In the genomic region with DNA sequence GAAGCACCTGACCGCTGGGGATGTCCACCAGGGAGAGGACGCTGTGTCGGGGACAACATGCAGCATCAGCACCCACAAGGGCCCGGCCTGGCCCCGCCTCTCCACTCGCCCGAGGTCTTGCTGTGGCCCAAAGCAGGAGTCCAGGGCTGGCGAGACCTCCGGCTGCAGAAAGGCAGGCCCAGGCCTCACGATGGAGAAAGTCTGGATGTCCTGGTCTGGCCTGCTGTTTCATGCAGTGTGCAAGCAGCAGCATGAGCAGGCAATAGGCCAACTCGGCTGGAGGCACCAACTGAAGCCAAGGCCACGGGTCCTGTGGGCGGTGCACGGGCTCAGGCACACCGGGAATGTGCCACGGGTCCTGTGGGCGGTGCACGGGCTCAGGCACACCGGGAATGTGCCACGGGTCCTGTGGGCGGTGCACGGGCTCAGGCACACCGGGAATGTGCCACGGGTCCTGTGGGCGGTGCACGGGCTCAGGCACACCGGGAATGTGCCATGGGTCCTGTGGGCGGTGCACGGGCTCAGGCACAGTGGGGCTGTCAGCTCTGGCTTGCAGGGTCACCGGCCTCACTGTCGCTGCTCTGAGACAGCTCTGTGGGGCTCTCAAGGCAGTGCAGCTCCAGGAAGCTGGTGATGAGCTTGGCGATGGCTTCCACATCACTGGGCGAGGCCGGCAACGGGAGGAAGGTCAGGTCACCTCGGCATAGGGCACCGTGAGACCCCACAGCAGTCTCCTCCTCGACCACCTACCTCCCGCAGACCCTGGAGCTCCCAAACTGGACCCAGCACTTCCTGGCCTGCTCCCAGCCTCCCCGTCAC, we compare ENCODE assay signal across 26 cellular contexts. TPM values are rescaled to one million over a fixed set of nuclear protein-coding genes. Genes with fewer than 3 reads are reported as not detected.
A peak's percentile ranks its signal among the peaks of the same experiment; 100 is the strongest.
DNase-seq lines count a peak whose midpoint lies in the region; ATAC-seq and TF ChIP-seq lines count a peak whose summit lies in the region.
"Had no signal": no experiment of that assay in that cellular context is flagged by ENCODE, and none has a peak within 500 bp of the region (broad histone marks: within the 10 kb centered on the region; RNA-seq: fewer than 3 reads in every experiment).

No MANE protein-coding gene starts in this region.

- no peaks in the 10 kb centered on the region for H3K27me3 ChIP-seq in right lobe of liver
- no peaks in the 10 kb centered on the region for H3K27me3 ChIP-seq in naive thymus-derived CD4-positive, alpha-beta T cell (ENCODE audit: control insufficient read depth in 2 of 2, insufficient read depth in 2 of 2, low read length in 2 of 2)

- peak overlapping the region; percentile 44 for H3K27ac Mint-ChIP-seq in activated T-cell treated with anti-CD3 and anti-CD28 coated beads, Interleukin-2, amount 50 U/mL, for 24 hours
- H3K27ac Mint-ChIP-seq in naive thymus-derived CD4-positive, alpha-beta T cell: peak overlapping the region in 2 of 9 donors; percentile 12 to 23
- H3K27ac Mint-ChIP-seq: activated CD4-positive, alpha-beta T cell treated with anti-CD3 and anti-CD28 coated beads for 36 hours; type B pancreatic cell had no signal

- CTCF ChIA-PET in naive thymus-derived CD4-positive, alpha-beta T cell (lab: Charles Lee): no interaction called here

- peak overlapping the region in 1 of 3 donors; percentile 8 for H3K27ac ChIP-seq in right lobe of liver
- H3K27ac ChIP-seq in naive thymus-derived CD4-positive, alpha-beta T cell (ENCODE audit: low read depth, low read length): no peak overlapping the region
- H3K27ac ChIP-seq: HL-60 had no signal

- peaks cover 0 to 30% (median 14%) of the 10 kb centered on the region in 4 donors for H3K4me1 ChIP-seq in right lobe of liver
- H3K4me1 ChIP-seq in naive thymus-derived CD4-positive, alpha-beta T cell (ENCODE audit: control insufficient read depth in 2 of 2, insufficient read depth in 2 of 2, low read length in 2 of 2): peaks cover 6 to 7% of the 10 kb centered on the region in 2 donors

- 5% methylated on average over 4 of the region's 40 CpGs for WGBS in right lobe of liver (ENCODE audit: insufficient coverage, low coverage, low lambda C conversion rate, missing lambda C conversion rate)

- ATAC-seq in activated T-cell treated with anti-CD3 and anti-CD28 coated beads, Interleukin-2, amount 50 U/mL, for 4 hours: no peak
- ATAC-seq in right lobe of liver (peak; percentile 50 to 72 (median 66)), HG03571 (IDR thresholded peaks at IDR 0.05; ENCODE audit: unreplicated experiment) (no peak)
- ATAC-seq in naive thymus-derived CD4-positive, alpha-beta T cell: no peak
- ATAC-seq: activated CD4-positive, alpha-beta T cell treated with anti-CD3 and anti-CD28 coated beads for 36 hours; activated naive CD4-positive, alpha-beta T cell treated with anti-CD3 and anti-CD28 coated beads, Interleukin-2, amount 50 U/mL, for 72 hours; Right ventricle myocardium inferior had no signal

- TF ChIP-seq CTCF in choroid plexus epithelial cell (conservative IDR thresholded peaks at IDR 0.05; ENCODE audit: low read depth, low read length) (no peak), right lobe of liver (IDR thresholded peaks at IDR 0.05) (no peak)

- H3K36me3 ChIP-seq in right lobe of liver: peaks cover 0 to 2% (median 0%) of the 10 kb centered on the region in 4 donors
- H3K36me3 ChIP-seq in naive thymus-derived CD4-positive, alpha-beta T cell (ENCODE audit: control insufficient read depth in 2 of 3, insufficient read depth in 3 of 3, low read length in 3 of 3): peaks cover 0 to 75% (median 0%) of the 10 kb centered on the region in 3 experiments

- no peaks in the 10 kb centered on the region for H3K9me3 ChIP-seq in right lobe of liver
- no peaks in the 10 kb centered on the region for H3K9me3 ChIP-seq in naive thymus-derived CD4-positive, alpha-beta T cell (ENCODE audit: control insufficient read depth in 2 of 3, low read length in 3 of 3)

- no peak overlapping the region for H3K4me3 ChIP-seq in choroid plexus epithelial cell (ENCODE audit: low read depth, low read length)
- H3K4me3 ChIP-seq in right lobe of liver: peak overlapping the region in 1 of 3 donors; percentile 18
- H3K4me3 ChIP-seq in naive thymus-derived CD4-positive, alpha-beta T cell (ENCODE audit: low read length): no peak overlapping the region

- no peaks in the 10 kb centered on the region for H3K9me3 Mint-ChIP-seq in activated T-cell treated with anti-CD3 and anti-CD28 coated beads, Interleukin-2, amount 50 U/mL, for 24 hours
- H3K9me3 Mint-ChIP-seq in activated T-cell treated with anti-CD3 and anti-CD28 coated beads, Interleukin-2, amount 50 U/mL, for 4 hours: no peaks in the 10 kb centered on the region
- H3K9me3 Mint-ChIP-seq in naive thymus-derived CD4-positive, alpha-beta T cell: no peaks in the 10 kb centered on the region
- H3K9me3 Mint-ChIP-seq: activated naive CD4-positive, alpha-beta T cell treated with anti-CD3 and anti-CD28 coated beads, Interleukin-2, amount 50 U/mL, for 72 hours; stimulated activated naive CD8-positive, alpha-beta T cell treated with anti-CD3 and anti-CD28 coated beads, Interleukin-15, Interleukin-2, amounts not matched to agents 100 ng/mL and 50 ng/mL, for 24 hours; type B pancreatic cell had no signal

- peaks cover 68% of the 10 kb centered on the region for H3K36me3 Mint-ChIP-seq in activated T-cell treated with anti-CD3 and anti-CD28 coated beads, Interleukin-2, amount 50 U/mL, for 24 hours (ENCODE audit: low read depth)
- H3K36me3 Mint-ChIP-seq in activated T-cell treated with anti-CD3 and anti-CD28 coated beads, Interleukin-2, amount 50 U/mL, for 4 hours (ENCODE audit: insufficient read depth): peaks cover 4% of the 10 kb centered on the region
- H3K36me3 Mint-ChIP-seq in naive thymus-derived CD4-positive, alpha-beta T cell: peaks cover 0 to 10% (median 0%) of the 10 kb centered on the region in 5 donors
- H3K36me3 Mint-ChIP-seq: type B pancreatic cell had no signal

- peaks cover 22% of the 10 kb centered on the region for H3K4me1 Mint-ChIP-seq in activated T-cell treated with anti-CD3 and anti-CD28 coated beads, Interleukin-2, amount 50 U/mL, for 24 hours (ENCODE audit: low read depth)
- peaks cover 16% of the 10 kb centered on the region for H3K4me1 Mint-ChIP-seq in activated T-cell treated with anti-CD3 and anti-CD28 coated beads, Interleukin-2, amount 50 U/mL, for 4 hours (ENCODE audit: low read depth)
- H3K4me1 Mint-ChIP-seq in naive thymus-derived CD4-positive, alpha-beta T cell: peaks cover 0 to 25% (median 13%) of the 10 kb centered on the region in 7 donors

- intact Hi-C loops in right lobe of liver (cut with DNase I): no loop called here
- intact Hi-C loops in naive thymus-derived CD4-positive, alpha-beta T cell (cut with micrococcal nuclease): no loop called here

- no peak for TF ChIP-seq POLR2A in right lobe of liver (IDR thresholded peaks at IDR 0.05)

- no peaks in the 10 kb centered on the region for H3K27me3 Mint-ChIP-seq in activated T-cell treated with anti-CD3 and anti-CD28 coated beads, Interleukin-2, amount 50 U/mL, for 24 hours
- no peaks in the 10 kb centered on the region for H3K27me3 Mint-ChIP-seq in activated T-cell treated with anti-CD3 and anti-CD28 coated beads, Interleukin-2, amount 50 U/mL, for 4 hours (ENCODE audit: low read depth)
- H3K27me3 Mint-ChIP-seq in naive thymus-derived CD4-positive, alpha-beta T cell: no peaks in the 10 kb centered on the region
- H3K27me3 Mint-ChIP-seq: activated CD4-positive, alpha-beta T cell treated with anti-CD3 and anti-CD28 coated beads for 36 hours; stimulated activated naive CD8-positive, alpha-beta T cell treated with anti-CD3 and anti-CD28 coated beads, Interleukin-15, Interleukin-2, amounts not matched to agents 100 ng/mL and 50 ng/mL, for 24 hours; type B pancreatic cell had no signal

- H3K4me3 Mint-ChIP-seq in activated T-cell treated with anti-CD3 and anti-CD28 coated beads, Interleukin-2, amount 50 U/mL, for 24 hours: no peak overlapping the region
- no peak overlapping the region for H3K4me3 Mint-ChIP-seq in activated T-cell treated with anti-CD3 and anti-CD28 coated beads, Interleukin-2, amount 50 U/mL, for 4 hours
- no peak overlapping the region for H3K4me3 Mint-ChIP-seq in naive thymus-derived CD4-positive, alpha-beta T cell
- H3K4me3 Mint-ChIP-seq: activated CD4-positive, alpha-beta T cell treated with anti-CD3 and anti-CD28 coated beads for 36 hours; stimulated activated naive CD8-positive, alpha-beta T cell treated with anti-CD3 and anti-CD28 coated beads, Interleukin-15, Interleukin-2, amounts not matched to agents 100 ng/mL and 50 ng/mL, for 24 hours; type B pancreatic cell had no signal

- DNase-seq in activated T-cell treated with anti-CD3 and anti-CD28 coated beads, Interleukin-2, amount 50 U/mL, for 24 hours: no peak
- DNase-seq in activated T-cell treated with anti-CD3 and anti-CD28 coated beads, Interleukin-2, amount 50 U/mL, for 4 hours: no peak
- peak; percentile 59 for DNase-seq in choroid plexus epithelial cell (ENCODE audit: low read depth)
- peak; percentile 86 to 94 (median 89) for DNase-seq in right lobe of liver
- DNase-seq in naive thymus-derived CD4-positive, alpha-beta T cell: no peak
- DNase-seq in GM03348 (ENCODE audit: low spot score): no peak
- DNase-seq in globus pallidus (ENCODE audit: low spot score): no peak
- DNase-seq: 8988T; activated CD4-positive, alpha-beta T cell treated with anti-CD3 and anti-CD28 coated beads for 36 hours; AML-193; Calu3; EL; foreskin melanocyte; islet precursor cell; mesenchymal stem cell; MM.1S; NCI-H2171; NCI-H526; stimulated activated CD4-positive, alpha-beta T cell treated with anti-CD3 and anti-CD28 coated beads, Interleukin-1b, Interleukin-23, amount 100 ng/mL, for 48 hours; SW 1271 had no signal

- POLR2A ChIA-PET in naive thymus-derived CD4-positive, alpha-beta T cell (lab: Charles Lee): interaction anchor here (0.6 to 1.1 kb wide), 2 partner anchors 11 to 16 kb away, joined by 3 read pairs; no protein-coding TSS in a partner anchor

RNA-seq across cellular contexts. Expression of a gene that starts 6.9 kb away (rescaled TPM):
- total RNA-seq in activated T-cell treated with anti-CD3 and anti-CD28 coated beads, Interleukin-2, amount 50 U/mL, for 4 hours: 100 to 1,000 TPM; 151 to 165 (median 156) TPM
- total RNA-seq in right lobe of liver: 10 to 100 TPM; 29.4 to 82.4 (median 46.4) TPM
- total RNA-seq in naive thymus-derived CD4-positive, alpha-beta T cell: 100 to 1,000 TPM; 112 to 385 (median 199) TPM
- 100 to 1,000 TPM; 168 to 178 TPM for polyA plus RNA-seq in naive thymus-derived CD4-positive, alpha-beta T cell

RNA-seq across cellular contexts. Expression of a gene that starts 14.9 kb away (rescaled TPM):
- 10 to 100 TPM; 40.9 to 55.9 (median 45.9) TPM for total RNA-seq in activated T-cell treated with anti-CD3 and anti-CD28 coated beads, Interleukin-2, amount 50 U/mL, for 4 hours
- total RNA-seq in right lobe of liver: 10 to 100 TPM in 5 of 6 experiments, 1 to 10 TPM in 1; 9.3 to 48.6 (median 21.8) TPM
- 100 to 1,000 TPM in 1 of 5 experiments, 10 to 100 TPM in 4; 59.8 to 188 (median 67.1) TPM for total RNA-seq in naive thymus-derived CD4-positive, alpha-beta T cell
- polyA plus RNA-seq in naive thymus-derived CD4-positive, alpha-beta T cell: 100 to 1,000 TPM; 102 to 103 TPM

RNA-seq across cellular contexts. Expression of a gene that starts 25.3 kb away (rescaled TPM):
- total RNA-seq in activated T-cell treated with anti-CD3 and anti-CD28 coated beads, Interleukin-2, amount 50 U/mL, for 4 hours: 10 to 100 TPM; 23.2 to 29.1 (median 24.0) TPM
- total RNA-seq in right lobe of liver: 10 to 100 TPM; 13.5 to 23.4 (median 16.2) TPM
- 10 to 100 TPM; 21.9 to 34.6 (median 32.3) TPM for total RNA-seq in naive thymus-derived CD4-positive, alpha-beta T cell
- 10 to 100 TPM; 29.7 to 42.1 TPM for polyA plus RNA-seq in naive thymus-derived CD4-positive, alpha-beta T cell

RNA-seq across cellular contexts. Expression of a gene that starts 25.5 kb away (rescaled TPM):
- 10 to 100 TPM; 16.5 to 19.9 (median 19.0) TPM for total RNA-seq in activated T-cell treated with anti-CD3 and anti-CD28 coated beads, Interleukin-2, amount 50 U/mL, for 4 hours
- 10 to 100 TPM in 5 of 6 experiments, 1 to 10 TPM in 1; 9.6 to 30.4 (median 20.2) TPM for total RNA-seq in right lobe of liver
- 100 to 1,000 TPM in 2 of 5 experiments, 10 to 100 TPM in 3; 62.7 to 153 (median 66.9) TPM for total RNA-seq in naive thymus-derived CD4-positive, alpha-beta T cell
- polyA plus RNA-seq in naive thymus-derived CD4-positive, alpha-beta T cell: 10 to 100 TPM; 12.5 to 18.1 TPM

Comparison
In these comparisons a context has a peak if more than half of its experiments do, and no peak if none do; other contexts are left out.
1. DNase-seq: peak in choroid plexus epithelial cell (single experiment) and right lobe of liver (3 of 3); none in activated T-cell treated with anti-CD3 and anti-CD28 coated beads, Interleukin-2, amount 50 U/mL, for 24 hours (single experiment), activated T-cell treated with anti-CD3 and anti-CD28 coated beads, Interleukin-2, amount 50 U/mL, for 4 hours (single experiment), naive thymus-derived CD4-positive, alpha-beta T cell (0 of 9), GM03348 (single experiment) and globus pallidus (single experiment).
2. ATAC-seq: peak in right lobe of liver (4 of 4); none in activated T-cell treated with anti-CD3 and anti-CD28 coated beads, Interleukin-2, amount 50 U/mL, for 4 hours (0 of 2), naive thymus-derived CD4-positive, alpha-beta T cell (single experiment) and HG03571 (single experiment).